Comparison of ENCODE assay signal across 30 cellular contexts in the genomic region with DNA sequence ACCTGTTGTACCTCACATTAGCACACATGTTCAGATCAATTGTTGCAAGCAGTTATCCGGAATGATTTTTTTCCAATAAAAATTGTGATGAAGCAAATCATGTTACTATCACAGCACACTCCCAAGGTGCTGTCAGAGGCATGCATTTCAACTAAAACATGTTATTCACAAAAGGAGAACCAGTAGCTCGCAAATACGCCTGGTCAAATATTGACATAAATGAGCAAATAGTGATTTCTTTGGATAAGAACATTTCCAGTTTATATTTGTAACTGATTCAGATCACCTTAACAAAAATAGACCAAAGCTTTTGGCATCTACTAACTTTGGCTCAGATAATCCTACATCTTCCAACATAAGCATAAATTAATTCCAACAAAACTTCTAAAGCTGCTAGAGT.
"Had no signal": no experiment of that assay in that cellular context is flagged by ENCODE, and none has a peak within 500 bp of the region (broad histone marks: within the 10 kb centered on the region; RNA-seq: fewer than 3 reads in every experiment).

No MANE protein-coding gene starts in this region.

- H3K9me3 Mint-ChIP-seq: activated CD4-positive, alpha-beta memory T cell treated with anti-CD3 and anti-CD28 coated beads, Interleukin-2, amount 10 ng/mL, durations not matched to agents 7 days and 5 days; activated CD4-positive, alpha-beta T cell treated with anti-CD3 and anti-CD28 coated beads, Interleukin-2, amount 10 ng/mL, durations not matched to agents 24 days and 14 days; activated naive CD4-positive, alpha-beta T cell treated with anti-CD3 and anti-CD28 coated beads, Interleukin-2, amount 50 U/mL, for 24 hours; activated T-helper 2 cell treated with anti-CD3 and anti-CD28 coated beads, Interferon-gamma antibody, Interleukin-2, Interleukin-4, amounts not matched to agents 10 μg/mL and 5 μg/mL and 100 μg/mL, durations not matched to agents 14 hours and 24 hours and 36 hours; immature natural killer cell; T-helper 1 cell treated with Interleukin-12 subunit alpha and Interleukin-12 subunit beta and Interleukin-4 antibody, amounts not matched to agents 30 μg/mL and 1 μg/mL, for 36 hours had no signal

- FAIRE-seq: colon had no signal

- H3K4me1 ChIP-seq: foreskin keratinocyte, psoas muscle, upper lobe of right lung had no signal

- H3K9me3 ChIP-seq: body of pancreas, esophagus muscularis mucosa, heart left ventricle, mucosa of descending colon, ovary, psoas muscle, stomach, tibial artery, upper lobe of right lung had no signal

- H3K36me3 ChIP-seq: ovary had no signal

- H3K27ac Mint-ChIP-seq: activated CD4-positive, alpha-beta memory T cell treated with anti-CD3 and anti-CD28 coated beads, Interleukin-2, amount 10 ng/mL, durations not matched to agents 7 days and 5 days; activated CD4-positive, alpha-beta T cell treated with anti-CD3 and anti-CD28 coated beads, Interleukin-2, amount 10 ng/mL, durations not matched to agents 24 days and 14 days; activated naive CD4-positive, alpha-beta T cell treated with anti-CD3 and anti-CD28 coated beads, Interleukin-2, amount 50 U/mL, for 24 hours; activated T-helper 2 cell treated with anti-CD3 and anti-CD28 coated beads, Interferon-gamma antibody, Interleukin-2, Interleukin-4, amounts not matched to agents 10 μg/mL and 5 μg/mL and 100 μg/mL, durations not matched to agents 14 hours and 24 hours and 36 hours; immature natural killer cell; stimulated activated naive B cell treated with anti-CD40 and anti-IgM and Interleukin-4, amounts not matched to agents 10 μg/mL and 1 μg/mL and 100 μg/mL, for 72 hours; T-helper 1 cell treated with Interleukin-12 subunit alpha and Interleukin-12 subunit beta and Interleukin-4 antibody, amounts not matched to agents 30 μg/mL and 1 μg/mL, for 36 hours had no signal

- H3K4me3 ChIP-seq: body of pancreas, esophagus muscularis mucosa, heart left ventricle, lung, mucosa of descending colon, ovary, psoas muscle, stomach, tibial artery, upper lobe of right lung had no signal

- DNase-seq: activated CD4-positive, alpha-beta memory T cell treated with anti-CD3 and anti-CD28 coated beads, Interleukin-2, amount 10 ng/mL, durations not matched to agents 7 days and 5 days; activated CD4-positive, alpha-beta T cell treated with anti-CD3 and anti-CD28 coated beads, Interleukin-2, amount 10 ng/mL, durations not matched to agents 24 days and 14 days; activated CD4-positive, CD25-positive, alpha-beta regulatory T cell treated with anti-CD3 and anti-CD28 coated beads, Interleukin-2, amount 50 U/mL, for 72 hours; activated CD8-positive, alpha-beta memory T cell treated with anti-CD3 and anti-CD28 coated beads, Interleukin-2, amount 50 U/mL, for 48 hours; activated T-cell treated with anti-CD3 and anti-CD28 coated beads, Interleukin-2, amount 50 U/mL, for 48 hours; aorta; body of pancreas; dermis blood vessel endothelial cell; effector CD4-positive, alpha-beta T cell; foreskin keratinocyte; heart left ventricle; hypothalamus; immature natural killer cell; mesendoderm; mucosa of descending colon; ovary; psoas muscle; stimulated activated CD4-positive, alpha-beta T cell treated with anti-CD3 and anti-CD28 coated beads, Interleukin-15, amount 100 ng/mL, for 24 hours; stimulated activated CD4-positive, alpha-beta T cell treated with anti-CD3 and anti-CD28 coated beads, Interleukin-2, amount 100 ng/mL, for 24 hours; stimulated activated naive B cell treated with anti-CD40 and anti-IgM and Interleukin-4, amounts not matched to agents 10 μg/mL and 1 μg/mL and 100 μg/mL, for 72 hours; stomach; T-helper 9 cell; tibial artery; upper lobe of right lung had no signal

- H3K27me3 Mint-ChIP-seq: activated CD4-positive, alpha-beta memory T cell treated with anti-CD3 and anti-CD28 coated beads, Interleukin-2, amount 10 ng/mL, durations not matched to agents 7 days and 5 days; activated CD4-positive, alpha-beta T cell treated with anti-CD3 and anti-CD28 coated beads, Interleukin-2, amount 10 ng/mL, durations not matched to agents 24 days and 14 days; activated naive CD4-positive, alpha-beta T cell treated with anti-CD3 and anti-CD28 coated beads, Interleukin-2, amount 50 U/mL, for 24 hours; stimulated activated naive B cell treated with anti-CD40 and anti-IgM and Interleukin-4, amounts not matched to agents 10 μg/mL and 1 μg/mL and 100 μg/mL, for 72 hours had no signal

- ATAC-seq: body of pancreas; foreskin keratinocyte; heart left ventricle; mucosa of descending colon; psoas muscle; stimulated activated naive B cell treated with anti-CD40 and anti-IgM and Interleukin-4, amounts not matched to agents 10 μg/mL and 1 μg/mL and 100 μg/mL, for 72 hours; upper lobe of right lung had no signal

- H3K27ac ChIP-seq: body of pancreas, esophagus muscularis mucosa, foreskin keratinocyte, heart left ventricle, ovary, psoas muscle, stomach, tibial artery, upper lobe of right lung had no signal

- H3K4me1 Mint-ChIP-seq: immature natural killer cell had no signal

- H3K27me3 ChIP-seq: body of pancreas, esophagus muscularis mucosa, foreskin keratinocyte, heart left ventricle, ovary, stomach, tibial artery, upper lobe of right lung had no signal

- H3K4me3 Mint-ChIP-seq: activated CD4-positive, alpha-beta memory T cell treated with anti-CD3 and anti-CD28 coated beads, Interleukin-2, amount 10 ng/mL, durations not matched to agents 7 days and 5 days; activated CD4-positive, alpha-beta T cell treated with anti-CD3 and anti-CD28 coated beads, Interleukin-2, amount 10 ng/mL, durations not matched to agents 24 days and 14 days; activated naive CD4-positive, alpha-beta T cell treated with anti-CD3 and anti-CD28 coated beads, Interleukin-2, amount 50 U/mL, for 24 hours; immature natural killer cell; stimulated activated naive B cell treated with anti-CD40 and anti-IgM and Interleukin-4, amounts not matched to agents 10 μg/mL and 1 μg/mL and 100 μg/mL, for 72 hours; T-helper 1 cell treated with Interleukin-12 subunit alpha and Interleukin-12 subunit beta and Interleukin-4 antibody, amounts not matched to agents 30 μg/mL and 1 μg/mL, for 36 hours had no signal
